8 cellular contexts compared by ENCODE assay signal in genomic region chr17:38605230-38605851, GRCh38. TPM values are rescaled to one million over a fixed set of nuclear protein-coding genes. Genes with fewer than 3 reads are reported as not detected.
DNase-seq lines count a peak whose midpoint lies in the region; ATAC-seq, FAIRE-seq and TF ChIP-seq lines count a peak whose summit lies in the region.

No MANE protein-coding gene starts in this region.

- WGBS in small intestine, 3 donors = 1 to 2% (median 1%) methylated on average over 28 to 49 of the region's 49 CpGs

- H3F3A ChIP-seq in PC-9 (ENCODE audit: insufficient read depth, low read depth) = peaks cover 27% of the 10 kb centered on the region; the same call in 1 of the 2 replicates

- POLR2A ChIA-PET in PC-9 (lab: Charles Lee; ENCODE audit: unreplicated experiment) = no interaction called here

- BruUV-seq in PC-9 (replicated peaks; lab: Mats Ljungman, UMichigan) = no TSS peak

- intact Hi-C loops in PC-9 (cut with micrococcal nuclease; ENCODE audit: unreplicated experiment) = no loop called here

- H3K27ac ChIP-seq in PC-9 (no peak overlapping the region), small intestine (ENCODE audit: low read depth in 1 of 2, low read length in 1 of 2) (no peak overlapping the region)

- peak overlapping the region; percentile 69 for H3K4me2 ChIP-seq in PC-9

- H3K27me3 ChIP-seq in PC-9 (ENCODE audit: insufficient read depth, low read depth) = no peaks in the 10 kb centered on the region
- H3K27me3 ChIP-seq in small intestine (ENCODE audit: control insufficient read depth in 2 of 2, insufficient read depth in 2 of 2, low read length in 2 of 2) = peaks cover 0 to 22% of the 10 kb centered on the region in 2 donors

- TF ChIP-seq CTCF in PC-9 (conservative IDR thresholded peaks at IDR 0.05) = no peak
- no peak for TF ChIP-seq CTCF in fibroblast of the aortic adventitia (IDR thresholded peaks at IDR 0.05; ENCODE audit: insufficient read depth, low read length)

- H3K9me3 ChIP-seq in PC-9 (ENCODE audit: insufficient read depth, low read depth) (no peaks in the 10 kb centered on the region), small intestine (ENCODE audit: control insufficient read depth, low read depth) (no peaks in the 10 kb centered on the region)

- H3K79me2 ChIP-seq in PC-9 (ENCODE audit: low read depth) = no peaks in the 10 kb centered on the region; the same call in 1 of the 2 replicates

- H4K20me1 ChIP-seq in PC-9 (ENCODE audit: insufficient read depth) = peaks cover 7% of the 10 kb centered on the region; the same call in 1 of the 2 replicates

- H3K4me3 ChIP-seq in PC-9 (peak overlapping the region; percentile 61; the same call in 1 of the 2 replicates), fibroblast of the aortic adventitia (ENCODE audit: low read depth, low read length) (peak overlapping the region; percentile 61), small intestine (ENCODE audit: low read depth in 1 of 2, low read length in 2 of 2) (peak overlapping the region; percentile 47 to 54)

- DNase-seq in NCI-H1092 treated with DMSO at 0.1 percent for 48 hours (lab: John Stamatoyannopoulos, UW) = peak; percentile 60
- DNase-seq in NCI-H1092 (lab: John Stamatoyannopoulos, UW) = no peak
- DNase-seq in PC-9 = no peak
- DNase-seq in fibroblast of the aortic adventitia (ENCODE audit: low read depth) = no peak
- DNase-seq in small intestine = no peak
- no peak for DNase-seq in mucosa of gallbladder (ENCODE audit: low spot score)

- H3K4me1 ChIP-seq in PC-9 (replicated peaks; ENCODE audit: insufficient read depth) (peaks cover 23% of the 10 kb centered on the region), small intestine (ENCODE audit: control insufficient read depth in 2 of 2, insufficient read depth in 1 of 2, low read depth in 1 of 2, low read length in 1 of 2) (peaks cover 4 to 5% of the 10 kb centered on the region in 2 donors)

- no peaks in the 10 kb centered on the region for H3K36me3 ChIP-seq in PC-9 (ENCODE audit: low read depth)
- H3K36me3 ChIP-seq in small intestine (ENCODE audit: control insufficient read depth in 2 of 2, insufficient read depth in 2 of 2, low read length in 2 of 2) = no peaks in the 10 kb centered on the region

- H3K9me2 ChIP-seq in PC-9 (ENCODE audit: insufficient read depth) = no peaks in the 10 kb centered on the region

- H2AFZ ChIP-seq in PC-9 = no peak overlapping the region

- FAIRE-seq in small intestine (lab: Jason Lieb, UNC) = no peak

- CTCF ChIA-PET in PC-9 (lab: Charles Lee) = interaction anchor here (0.6 to 1.0 kb wide), 4 partner anchors 46 to 283 kb away, joined by 3 to 9 read pairs (median 6); no protein-coding TSS in a partner anchor

- no peak for ATAC-seq in HG03469 (IDR thresholded peaks at IDR 0.05; ENCODE audit: unreplicated experiment)
- no peak for ATAC-seq in HG03460 (IDR thresholded peaks at IDR 0.05; ENCODE audit: unreplicated experiment)

RNA-seq across cellular contexts. Expression of gene SRCIN1, which starts 0.4 kb away (rescaled TPM):
- total RNA-seq in PC-9 (2021) (16.7 and 23.7 TPM in 2 replicates), fibroblast of the aortic adventitia (ENCODE audit: low replicate concordance) (not detected in 2 replicates), mucosa of gallbladder (4.5 TPM)
- polyA plus RNA-seq in small intestine = 1 to 10 TPM in 1 of 3 donors, under 1 TPM in 2; 0.45 to 1.4 (median 0.54) TPM
